20 cellular contexts compared by ENCODE assay signal in the genomic region with DNA sequence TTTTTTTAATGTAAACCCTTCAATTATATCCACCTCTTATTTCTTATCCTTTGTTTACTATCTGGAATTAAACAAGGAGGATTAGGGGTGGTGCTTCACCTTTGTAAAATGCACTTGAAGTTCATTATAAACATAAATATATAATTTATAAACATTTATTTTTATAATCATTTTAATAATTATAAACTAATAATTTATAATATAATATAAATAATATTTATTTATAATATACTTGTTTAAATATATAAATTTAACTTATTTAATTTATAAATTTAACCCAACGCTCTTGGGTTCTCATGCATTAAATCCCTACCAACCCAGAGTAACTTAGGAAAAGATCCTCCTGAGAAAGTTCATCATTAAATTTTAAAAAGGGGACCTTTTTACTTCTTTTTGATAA.
A peak's percentile ranks its signal among the peaks of the same experiment; 100 is the strongest.
DNase-seq lines count a peak whose midpoint lies in the region; ATAC-seq, FAIRE-seq and TF ChIP-seq lines count a peak whose summit lies in the region.
"Had no signal": no experiment of that assay in that cellular context is flagged by ENCODE, and none has a peak within 500 bp of the region (broad histone marks: within the 10 kb centered on the region; RNA-seq: fewer than 3 reads in every experiment).

No MANE protein-coding gene starts in this region.

- 95 to 97% methylated on average over 1 of the region's 1 CpG for WGBS in pancreas, 2 donors

- no peak for DNase-seq in RCC 7860 (ENCODE audit: low spot score)
- no peak for DNase-seq in pancreas
- DNase-seq in GM13977 (ENCODE audit: low spot score): no peak
- no peak for DNase-seq in dorsolateral prefrontal cortex
- DNase-seq in breast epithelium (ENCODE audit: low spot score in 2 of 2): no peak
- DNase-seq: Caco-2; CD4-positive, CD25-positive, alpha-beta regulatory T cell; CD8-positive, alpha-beta T cell; DMS153; DND-41; GDM1; GM23248; H7; HCEC 1CT had no signal

- no peaks in the 10 kb centered on the region for H3K36me3 ChIP-seq in pancreas
- H3K36me3 ChIP-seq in breast epithelium: no peaks in the 10 kb centered on the region
- H3K36me3 ChIP-seq: BLaER1 had no signal

- no peak for ATAC-seq in pancreas
- ATAC-seq: CD8-positive, alpha-beta T cell; GM12878 had no signal

- H3K27ac ChIP-seq in pancreas (no peak overlapping the region), dorsolateral prefrontal cortex (no peak overlapping the region), breast epithelium (no peak overlapping the region)
- H3K27ac ChIP-seq: BLaER1, C4-2B, GM23248 had no signal

- TF ChIP-seq POLR2A in breast epithelium (IDR thresholded peaks at IDR 0.05): no peak

- H3K27me3 ChIP-seq in pancreas: no peaks in the 10 kb centered on the region
- H3K27me3 ChIP-seq in dorsolateral prefrontal cortex: no peaks in the 10 kb centered on the region
- H3K27me3 ChIP-seq in breast epithelium: no peaks in the 10 kb centered on the region
- H3K27me3 ChIP-seq: BLaER1 had no signal

- TF ChIP-seq CTCF in pancreas (IDR thresholded peaks at IDR 0.05) (no peak), GM13977 (IDR thresholded peaks at IDR 0.05; ENCODE audit: extremely low read depth, insufficient read depth, missing control alignments) (no peak), dorsolateral prefrontal cortex (IDR thresholded peaks at IDR 0.05 in 54 of 56, conservative IDR thresholded peaks at IDR 0.05 in 2 of 56; ENCODE audit: low read depth in 1 of 56, partially characterized antibody in 56 of 56) (no peak), breast epithelium (IDR thresholded peaks at IDR 0.05) (no peak)

- no peak overlapping the region for H3K4me3 ChIP-seq in pancreas
- H3K4me3 ChIP-seq in dorsolateral prefrontal cortex: no peak overlapping the region
- H3K4me3 ChIP-seq in breast epithelium: no peak overlapping the region
- H3K4me3 ChIP-seq: BLaER1, GM12878, GM23248 had no signal

- no peaks in the 10 kb centered on the region for H3K9me3 ChIP-seq in pancreas
- H3K9me3 ChIP-seq in breast epithelium: no peaks in the 10 kb centered on the region
- H3K9me3 ChIP-seq: BLaER1, Caco-2 had no signal

- no peaks in the 10 kb centered on the region for H3K4me1 ChIP-seq in pancreas
- H3K4me1 ChIP-seq in breast epithelium: no peaks in the 10 kb centered on the region
- H3K4me1 ChIP-seq: BLaER1, Caco-2 had no signal

- in situ Hi-C loops in GM13977 (cut with MboI; ENCODE audit: low pct_unique_long_range_greater_than_20kb, low sequenced_read_pairs, unreplicated experiment): no loop called here

- intact Hi-C loops in pancreas (cut with DNase I): no loop called here
- intact Hi-C loops in dorsolateral prefrontal cortex (cut with DNase I): no loop called here
- intact Hi-C loops in breast epithelium (cut with DNase I; ENCODE audit: low total_unique reads): no loop called here

- FAIRE-seq in RCC 7860 (lab: Jason Lieb, UNC) (peak; percentile 58), colon (lab: Jason Lieb, UNC) (peak; percentile 82), pancreas (lab: Jason Lieb, UNC) (peak; percentile 80)
- FAIRE-seq: GM12878, GM18507, H1 had no signal
